16 cellular contexts compared by ENCODE assay signal in genomic region chr5:42636946-42637345, GRCh38.
DNase-seq lines count a peak whose midpoint lies in the region; ATAC-seq, FAIRE-seq and TF ChIP-seq lines count a peak whose summit lies in the region.
"Had no signal": no experiment of that assay in that cellular context is flagged by ENCODE, and none has a peak within 500 bp of the region (broad histone marks: within the 10 kb centered on the region; RNA-seq: fewer than 3 reads in every experiment).

No MANE protein-coding gene starts in this region.

- H3K36me3 ChIP-seq in GM12878 (ENCODE audit: control insufficient read depth in 2 of 2, insufficient read depth in 2 of 2, low read length in 1 of 2), result no peaks in the 10 kb centered on the region
- H3K36me3 ChIP-seq: HAP-1 had no signal

- TF ChIP-seq CTCF in LNCaP clone FGC (IDR thresholded peaks at IDR 0.05; ENCODE audit: control insufficient read depth, extremely low read depth, insufficient read depth), result no peak
- no peak for TF ChIP-seq CTCF in GM12878 (IDR thresholded peaks at IDR 0.05 in 2 of 3, conservative IDR thresholded peaks at IDR 0.05 in 1 of 3; ENCODE audit: control insufficient read depth in 2 of 3, extremely low read depth in 1 of 3, insufficient read depth in 1 of 3, low read depth in 3 of 3, low read length in 3 of 3)

- no peak overlapping the region for H3K27ac ChIP-seq in GM12878 (ENCODE audit: control insufficient read depth, insufficient read depth)
- H3K27ac ChIP-seq: A549, C4-2B, GM23248, HL-60, KMS-11 had no signal

- no peak for TF ChIP-seq RAD21 in GM12878 (IDR thresholded peaks at IDR 0.05; ENCODE audit: insufficient read depth, low read depth, low read length)

- BruUV-seq in GM12878 (replicated peaks; lab: Mats Ljungman, UMichigan), result no TSS peak

- H3K27me3 ChIP-seq in GM12878 (replicated peaks in 1 of 2; ENCODE audit: control insufficient read depth in 2 of 2, insufficient read depth in 2 of 2, low read length in 1 of 2), result no peaks in the 10 kb centered on the region

- no peak for FAIRE-seq in GM12878 (lab: Jason Lieb, UNC)
- no peak for FAIRE-seq in HTR-8/SVneo (lab: Jason Lieb, UNC)
- FAIRE-seq: A549, G401.6, GM12892, GM18507 had no signal

- 60% methylated on average over 1 of the region's 1 CpG for WGBS in GM12878 (ENCODE audit: insufficient coverage, insufficient replicate concordance, low lambda C conversion rate, missing lambda C conversion rate)

- no peak overlapping the region for H2AFZ ChIP-seq in GM12878 (ENCODE audit: control insufficient read depth, low read depth, low read length)
- H2AFZ ChIP-seq: GM23248 had no signal

- SMC1A ChIA-PET in GM12878 (lab: Charles Lee; ENCODE audit: uncharacterized antibody, unreplicated experiment), result interaction anchor here (1.4 kb wide), 1 partner anchor 14 kb away, joined by 5 read pairs; no protein-coding TSS in a partner anchor

- H3K4me1 ChIP-seq in GM12878 (ENCODE audit: control insufficient read depth, insufficient read depth, low read length), result no peaks in the 10 kb centered on the region
- H3K4me1 ChIP-seq: A549, HAP-1 had no signal

- H3K9ac ChIP-seq in GM12878 (ENCODE audit: control insufficient read depth, insufficient read depth, low read length), result no peak overlapping the region
- H3K9ac ChIP-seq: GM23248, KMS-11 had no signal

- H3K4me2 ChIP-seq in GM12878 (ENCODE audit: control insufficient read depth, insufficient read depth), result no peak overlapping the region
- H3K4me2 ChIP-seq: A549, KMS-11 had no signal

- in situ Hi-C loops in GM12878 (cut with MboI), result no loop called here

- H3K4me3 ChIP-seq in LNCaP clone FGC (ENCODE audit: low read depth, low read length), result no peak overlapping the region
- H3K4me3 ChIP-seq in GM12878, result no peak overlapping the region
- H3K4me3 ChIP-seq: A549, GM23248, HAP-1 had no signal

- POLR2A ChIA-PET in GM12878 (lab: Charles Lee), result interaction anchor here (0.6 kb wide), 1 partner anchor 163 kb away, joined by 5 read pairs; no protein-coding TSS in a partner anchor

- TF ChIP-seq EP300 in GM12878 (IDR thresholded peaks at IDR 0.05; ENCODE audit: borderline replicate concordance in 1 of 2, control insufficient read depth in 1 of 2, low read depth in 2 of 2, low read length in 2 of 2), result no peak

- ATAC-seq in GM12878 (no peak), HG03521 (IDR thresholded peaks at IDR 0.05; ENCODE audit: unreplicated experiment) (no peak)

- H3K79me2 ChIP-seq in GM12878 (ENCODE audit: control insufficient read depth, insufficient read depth, low read length), result no peaks in the 10 kb centered on the region

- CTCF ChIA-PET in GM12878 (lab: Yijun Ruan, JAX), result interaction anchor here (0.9 to 1.6 kb wide), 2 partner anchors 253 to 579 kb away, joined by 3 to 4 read pairs; no protein-coding TSS in a partner anchor

- intact Hi-C loops in GM12878 (cut with micrococcal nuclease; ENCODE audit: unreplicated experiment), result no loop called here

- RAD21 ChIA-PET in GM12878 (lab: Charles Lee; ENCODE audit: unreplicated experiment), result no interaction called here

- H4K20me1 ChIP-seq in GM12878 (ENCODE audit: control insufficient read depth, insufficient read depth), result no peaks in the 10 kb centered on the region

- no peak for TF ChIP-seq POLR2A in GM12878 (IDR thresholded peaks at IDR 0.05; ENCODE audit: low read depth, low read length)

- H3K9me3 ChIP-seq in GM12878 (replicated peaks; ENCODE audit: control insufficient read depth, insufficient read depth, low read length), result no peaks in the 10 kb centered on the region
- H3K9me3 ChIP-seq: A549, HAP-1 had no signal

- DNase-seq in COLO668 (lab: John Stamatoyannopoulos, UW; ENCODE audit: unreplicated experiment), result peak; percentile 12
- peak; percentile 88 for DNase-seq in LNCaP clone FGC (ENCODE audit: low read depth)
- DNase-seq in GM12878 (ENCODE audit: low read depth, low spot score), result no peak
- DNase-seq in stimulated activated CD4-positive, alpha-beta T cell treated with anti-CD3 and anti-CD28 coated beads, Interleukin-2, amount 100 ng/mL, for 48 hours, result no peak
- no peak for DNase-seq in HTR-8/SVneo (ENCODE audit: insufficient read length, low spot score)
- DNase-seq: CD4-positive, alpha-beta T cell had no signal

TF ChIP-seq in GM12878, 131 proteins besides CTCF, POLR2A, EP300 and RAD21:
- peak; percentile 51 for TF ChIP-seq ZBTB40 (IDR thresholded peaks at IDR 0.05; ENCODE audit: borderline replicate concordance)
- no peak for TF ChIP-seq HDGF (IDR thresholded peaks at IDR 0.05)
- TF ChIP-seq NFYA (IDR thresholded peaks at IDR 0.05; ENCODE audit: borderline replicate concordance, low read depth, low read length), result no peak
- no peak for TF ChIP-seq USF2 (IDR thresholded peaks at IDR 0.05; ENCODE audit: borderline replicate concordance, low read depth, low read length)

Comparison
In these comparisons a context has a peak if more than half of its experiments do, and no peak if none do; other contexts are left out.
1. DNase-seq: peak in COLO668 (single experiment) and LNCaP clone FGC (single experiment); none in GM12878 (single experiment), stimulated activated CD4-positive, alpha-beta T cell treated with anti-CD3 and anti-CD28 coated beads, Interleukin-2, amount 100 ng/mL, for 48 hours (0 of 2) and HTR-8/SVneo (single experiment).